11 cellular contexts compared by ENCODE assay signal in the genomic region with DNA sequence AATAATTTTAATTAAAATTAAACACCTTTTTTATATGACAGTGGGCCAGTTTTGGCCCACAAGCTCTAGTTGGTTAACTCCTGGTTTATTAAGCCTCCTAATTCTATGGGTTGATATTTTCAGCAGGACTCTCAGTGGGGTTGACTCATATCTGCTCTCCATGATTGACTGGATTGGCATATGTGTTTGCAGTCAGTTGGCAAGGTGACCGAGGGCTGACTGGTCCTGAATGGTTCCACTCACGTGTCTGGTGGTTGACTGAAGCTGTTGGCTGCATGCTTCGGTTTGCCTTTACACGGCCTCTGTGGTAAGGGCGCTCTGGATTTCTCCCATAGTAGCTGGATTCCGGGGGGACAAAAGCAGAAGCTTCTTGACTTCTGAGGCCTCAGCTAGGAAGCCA.
DNase-seq lines count a peak whose midpoint lies in the region; ATAC-seq and TF ChIP-seq lines count a peak whose summit lies in the region.
"Had no signal": no experiment of that assay in that cellular context is flagged by ENCODE, and none has a peak within 500 bp of the region (broad histone marks: within the 10 kb centered on the region; RNA-seq: fewer than 3 reads in every experiment).

No MANE protein-coding gene starts in this region.

- no peaks in the 10 kb centered on the region for H3K4me1 ChIP-seq in CD4-positive, alpha-beta memory T cell (ENCODE audit: insufficient read depth, low read length)

- H3K36me3 Mint-ChIP-seq in CD4-positive, alpha-beta memory T cell = peaks cover 0 to 4% of the 10 kb centered on the region in 2 donors

- no peak overlapping the region for H3K4me3 ChIP-seq in epithelial cell of proximal tubule (ENCODE audit: low read depth, low read length)
- no peak overlapping the region for H3K4me3 ChIP-seq in CD4-positive, alpha-beta memory T cell (ENCODE audit: low read length in 2 of 2)

- no peak overlapping the region for H3K27ac Mint-ChIP-seq in CD4-positive, alpha-beta memory T cell

- DNase-seq in epithelial cell of proximal tubule (ENCODE audit: low read depth) (peak; percentile 20), NCI-H345 (lab: John Stamatoyannopoulos, UW) (no peak), NCI-H748 (lab: John Stamatoyannopoulos, UW; ENCODE audit: unreplicated experiment) (no peak), RWPE1 (ENCODE audit: low spot score) (no peak)
- no peak for DNase-seq in CD4-positive, alpha-beta memory T cell
- DNase-seq: EL, retina had no signal

- no peaks in the 10 kb centered on the region for H3K4me1 Mint-ChIP-seq in CD4-positive, alpha-beta memory T cell

- no peak overlapping the region for H3K4me3 Mint-ChIP-seq in CD4-positive, alpha-beta memory T cell

- peak; percentile 91 for ATAC-seq in GM18502 (IDR thresholded peaks at IDR 0.05; ENCODE audit: poor library complexity, unreplicated experiment)
- ATAC-seq in GM19463 (IDR thresholded peaks at IDR 0.05; ENCODE audit: unreplicated experiment) = peak; percentile 96
- ATAC-seq in HG03469 (IDR thresholded peaks at IDR 0.05; ENCODE audit: unreplicated experiment) = peak; percentile 85
- ATAC-seq: Panc1 had no signal

- CTCF ChIA-PET in RWPE1 (lab: Yijun Ruan, JAX) = no interaction called here
- CTCF ChIA-PET in CD4-positive, alpha-beta memory T cell (lab: Charles Lee; ENCODE audit: partially characterized antibody) = no interaction called here

- H3K27me3 Mint-ChIP-seq in CD4-positive, alpha-beta memory T cell = peaks cover 0 to 1% of the 10 kb centered on the region in 2 donors

- TF ChIP-seq CTCF in epithelial cell of proximal tubule (conservative IDR thresholded peaks at IDR 0.05; ENCODE audit: low read depth, low read length) (no peak), RWPE1 (conservative IDR thresholded peaks at IDR 0.05; ENCODE audit: low read depth) (no peak)

- no peaks in the 10 kb centered on the region for H3K9me3 ChIP-seq in CD4-positive, alpha-beta memory T cell (ENCODE audit: control insufficient read depth in 1 of 2, low read length in 2 of 2)

- no peaks in the 10 kb centered on the region for H3K36me3 ChIP-seq in CD4-positive, alpha-beta memory T cell (ENCODE audit: insufficient read depth, low read length)

- peaks cover 0 to 4% (median 0%) of the 10 kb centered on the region in 8 donors for H3K9me3 Mint-ChIP-seq in CD4-positive, alpha-beta memory T cell

- no peaks in the 10 kb centered on the region for H3K27me3 ChIP-seq in CD4-positive, alpha-beta memory T cell (ENCODE audit: insufficient read depth, low read length)

- H3K27ac ChIP-seq in RWPE1 = no peak overlapping the region
- H3K27ac ChIP-seq in CD4-positive, alpha-beta memory T cell (ENCODE audit: low read depth, low read length) = no peak overlapping the region

- POLR2A ChIA-PET in RWPE1 (lab: Yijun Ruan, JAX; ENCODE audit: low non-redundant PET) = no interaction called here
- POLR2A ChIA-PET in CD4-positive, alpha-beta memory T cell (lab: Charles Lee; ENCODE audit: partially characterized antibody) = no interaction called here

- intact Hi-C loops in CD4-positive, alpha-beta memory T cell (cut with micrococcal nuclease) = no loop called here
